ENCODE assay signal across 1 cellular context in the genomic region with DNA sequence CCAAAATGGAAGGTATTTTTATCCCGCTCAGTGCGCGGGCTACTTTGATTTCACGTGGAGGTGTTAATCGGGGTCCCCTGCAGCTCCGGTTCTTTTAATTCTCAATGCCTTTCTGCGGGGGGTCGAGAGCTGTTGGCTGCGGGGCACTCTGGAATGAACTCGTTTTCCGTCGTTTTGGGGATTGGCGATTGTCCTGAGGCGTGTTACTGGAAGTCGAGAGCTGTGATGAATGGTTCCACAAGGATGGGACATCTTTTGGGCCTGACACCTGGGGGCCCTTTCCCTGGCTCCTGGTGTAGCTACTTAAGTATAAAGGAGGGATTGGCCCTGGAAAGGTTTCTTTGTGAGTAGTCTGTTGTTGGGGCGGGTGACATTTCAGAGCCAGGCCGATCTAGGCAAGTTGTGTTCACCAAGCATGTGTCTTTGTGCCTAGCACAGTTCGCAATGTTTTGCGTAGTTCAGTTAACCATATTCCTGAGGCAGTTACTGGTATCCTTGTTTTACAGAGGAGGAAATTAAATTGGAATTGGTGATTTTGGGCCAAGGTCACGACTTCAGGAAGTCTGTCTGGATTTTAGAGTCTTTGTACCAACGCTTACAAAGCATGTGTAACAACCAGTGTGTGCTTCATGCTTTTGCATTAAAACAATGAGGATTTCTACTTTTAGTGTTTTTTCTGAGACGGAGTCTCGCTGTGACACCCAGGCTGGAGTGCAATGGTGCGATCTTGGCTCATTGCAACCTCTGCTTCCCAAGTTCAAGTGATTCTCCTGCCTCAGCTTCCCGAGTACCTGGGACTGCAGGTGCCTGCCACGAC.
TF ChIP-seq lines count a peak whose summit lies in the region.

No MANE protein-coding gene starts in this region.

TF ChIP-seq in SK-N-SH treated with all-trans-retinoic acid at 6 μM for 48 hours, 23 proteins besides CTCF, POLR2A, EP300 and RAD21 (continued from another document):
- TF ChIP-seq CSRNP3 (CRISPR knock-in tag; IDR thresholded peaks at IDR 0.05): no peak
- no peak for TF ChIP-seq TSHZ2 (CRISPR knock-in tag; IDR thresholded peaks at IDR 0.05)
